ENCODE assay signal across 22 cellular contexts in genomic region chr5:31774779-31775178, GRCh38.
DNase-seq lines count a peak whose midpoint lies in the region; TF ChIP-seq lines count a peak whose summit lies in the region.
"Had no signal": no experiment of that assay in that cellular context is flagged by ENCODE, and none has a peak within 500 bp of the region (broad histone marks: within the 10 kb centered on the region; RNA-seq: fewer than 3 reads in every experiment).

No MANE protein-coding gene starts in this region.

- peaks cover 9% of the 10 kb centered on the region for H3K36me3 Mint-ChIP-seq in nephron (ENCODE audit: low read depth)
- H3K36me3 Mint-ChIP-seq: activated naive CD8-positive, alpha-beta T cell treated with anti-CD3 and anti-CD28 coated beads for 36 hours; IgD-negative memory B cell had no signal

- no peaks in the 10 kb centered on the region for H3K9me3 ChIP-seq in prostate gland

- no peaks in the 10 kb centered on the region for H3K27me3 ChIP-seq in prostate gland (replicated peaks; ENCODE audit: insufficient read depth)
- H3K27me3 ChIP-seq: BLaER1 had no signal

- 5% methylated on average over 3 of the region's 3 CpGs for whole genome bisulfite sequencing in prostate gland

- peaks cover 28% of the 10 kb centered on the region for H3K4me1 Mint-ChIP-seq in nephron

- H3K4me1 ChIP-seq in prostate gland (replicated peaks) = no peaks in the 10 kb centered on the region
- H3K4me1 ChIP-seq: A549, BLaER1, Caco-2 had no signal

- intact Hi-C loops in prostate gland (cut with DNase I) = no loop called here

- H3K27ac Mint-ChIP-seq in nephron = peak overlapping the region in 2 of 3 experiments; percentile 68 to 83
- H3K27ac Mint-ChIP-seq: activated naive CD8-positive, alpha-beta T cell treated with anti-CD3 and anti-CD28 coated beads for 36 hours had no signal

- no peak overlapping the region for H3K4me3 Mint-ChIP-seq in nephron
- H3K4me3 Mint-ChIP-seq: activated naive CD8-positive, alpha-beta T cell treated with anti-CD3 and anti-CD28 coated beads for 36 hours; IgD-negative memory B cell had no signal

- H3K27me3 Mint-ChIP-seq in nephron (ENCODE audit: low read depth) = peaks cover 17% of the 10 kb centered on the region
- H3K27me3 Mint-ChIP-seq: activated naive CD8-positive, alpha-beta T cell treated with anti-CD3 and anti-CD28 coated beads for 36 hours had no signal

- H3K4me3 ChIP-seq in fibroblast of the aortic adventitia (ENCODE audit: low read depth, low read length) = no peak overlapping the region
- no peak overlapping the region for H3K4me3 ChIP-seq in prostate gland
- H3K4me3 ChIP-seq: A549, BLaER1, skin epidermis had no signal

- no peak overlapping the region for H3K27ac ChIP-seq in prostate gland
- H3K27ac ChIP-seq: A549, BLaER1 had no signal

- H3K36me3 ChIP-seq in prostate gland = no peaks in the 10 kb centered on the region
- H3K36me3 ChIP-seq: BLaER1 had no signal

- H3K9me3 Mint-ChIP-seq in nephron = peaks cover 12% of the 10 kb centered on the region
- H3K9me3 Mint-ChIP-seq: activated naive CD8-positive, alpha-beta T cell treated with anti-CD3 and anti-CD28 coated beads for 36 hours had no signal

- peak; percentile 39 for DNase-seq in H4 (ENCODE audit: low spot score)
- DNase-seq in NOMO-1 treated with DMSO at 0.1 percent for 48 hours (lab: John Stamatoyannopoulos, UW; ENCODE audit: unreplicated experiment) = peak; percentile 56
- peak; percentile 5 for DNase-seq in fibroblast of the aortic adventitia (ENCODE audit: low read depth)
- no peak for DNase-seq in activated naive CD4-positive, alpha-beta T cell (lab: John Stamatoyannopoulos, UW)
- DNase-seq in activated gamma-delta T cell treated with Interleukin-2 at 50 U/mL for 16 hours = no peak
- no peak for DNase-seq in prostate gland (ENCODE audit: low spot score)
- DNase-seq in ureter (ENCODE audit: low spot score) = no peak
- DNase-seq: activated CD4-positive, alpha-beta T cell treated with anti-CD3 and anti-CD28 coated beads for 48 hours; activated naive CD8-positive, alpha-beta T cell treated with anti-CD3 and anti-CD28 coated beads for 36 hours; Caco-2; islet precursor cell; NCI-H1694 treated with DMSO at 0.1 percent for 48 hours; NCI-H2171 treated with DMSO at 0.1 percent for 48 hours; NCI-H524 treated with DMSO at 0.1 percent for 48 hours; NK-92 treated with Interleukin-12 subunit alpha and Interleukin-12 subunit beta, amount 100 ng/mL, for 24 hours; RPMI8226; T-helper 2 cell had no signal

- no peak for TF ChIP-seq POLR2A in prostate gland (IDR thresholded peaks at IDR 0.05)

- TF ChIP-seq CTCF in fibroblast of the aortic adventitia (IDR thresholded peaks at IDR 0.05; ENCODE audit: insufficient read depth, low read length) (no peak), nephron (IDR thresholded peaks at IDR 0.05; ENCODE audit: unreplicated experiment in 3 of 3) (no peak), prostate gland (IDR thresholded peaks at IDR 0.05) (no peak)

Comparison
In these comparisons a context has a peak if more than half of its experiments do, and no peak if none do; other contexts are left out.
1. DNase-seq: peak in H4 (single experiment), NOMO-1 treated with DMSO at 0.1 percent for 48 hours (single experiment) and fibroblast of the aortic adventitia (single experiment); none in activated naive CD4-positive, alpha-beta T cell (0 of 4), activated gamma-delta T cell treated with Interleukin-2 at 50 U/mL for 16 hours (single experiment), prostate gland (single experiment) and ureter (single experiment).